ENCODE assay signal across 8 cellular contexts in the genomic region with DNA sequence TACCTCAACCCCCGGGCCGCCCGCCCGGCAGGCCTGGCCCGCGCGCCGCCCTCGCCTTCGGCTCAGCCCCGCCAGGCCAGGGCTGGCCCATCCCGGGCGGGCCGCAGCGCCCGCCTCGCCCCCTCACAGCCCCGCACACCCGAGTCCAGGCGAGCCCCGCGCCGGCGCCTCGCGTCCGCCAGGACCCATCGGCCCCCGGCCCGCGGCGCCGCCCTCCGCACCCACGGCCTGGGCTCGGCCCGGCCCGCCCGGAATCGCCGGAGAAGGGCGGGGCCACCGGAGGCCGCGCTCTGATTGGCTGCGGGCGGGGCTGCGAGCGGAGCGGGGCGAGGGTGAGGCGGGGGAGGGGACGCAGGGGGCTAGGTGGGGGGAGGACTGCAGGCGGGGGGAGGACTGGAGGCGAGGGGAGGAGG. TPM values are rescaled to one million over a fixed set of nuclear protein-coding genes. Genes with fewer than 3 reads are reported as not detected.
DNase-seq lines count a peak whose midpoint lies in the region; ATAC-seq lines count a peak whose summit lies in the region.

No MANE protein-coding gene starts in this region.

- no peaks in the 10 kb centered on the region for H3K9me3 Mint-ChIP-seq in CD4-positive, alpha-beta memory T cell

- POLR2A ChIA-PET in CD4-positive, alpha-beta memory T cell (lab: Charles Lee; ENCODE audit: partially characterized antibody) = interaction anchor here (1.2 to 1.9 kb wide), 4 partner anchors 16 to 277 kb away, joined by 3 to 11 read pairs (median 6); a partner anchor contains a TSS

- no peaks in the 10 kb centered on the region for H3K9me3 ChIP-seq in CD4-positive, alpha-beta memory T cell (ENCODE audit: control insufficient read depth in 1 of 2, low read length in 2 of 2)
- H3K9me3 ChIP-seq in esophagus (ENCODE audit: control insufficient read depth in 2 of 2, insufficient read depth in 1 of 2, low read depth in 1 of 2, low read length in 1 of 2) (no peaks in the 10 kb centered on the region), muscle layer of colon (ENCODE audit: low read length) (no peaks in the 10 kb centered on the region)

- no peak overlapping the region for H3K9ac ChIP-seq in muscle layer of colon (ENCODE audit: low read length)

- peaks cover 0 to 4% of the 10 kb centered on the region in 2 donors for H3K36me3 Mint-ChIP-seq in CD4-positive, alpha-beta memory T cell

- intact Hi-C loops in CD4-positive, alpha-beta memory T cell (cut with micrococcal nuclease) = loop anchor here (1.0 to 5.0 kb wide), 8 partner anchors 9 to 1333 kb away; a partner anchor contains a TSS

- CTCF ChIA-PET in CD4-positive, alpha-beta memory T cell (lab: Charles Lee; ENCODE audit: partially characterized antibody) = interaction anchor here (1.7 to 2.9 kb wide), 4 partner anchors 10 to 277 kb away, joined by 9 to 34 read pairs (median 12); a partner anchor contains a TSS

- no peak overlapping the region for H3K27ac ChIP-seq in CD4-positive, alpha-beta memory T cell (ENCODE audit: low read depth, low read length)
- H3K27ac ChIP-seq in esophagus (ENCODE audit: low read depth in 2 of 2, low read length in 1 of 2) (peak overlapping the region; percentile 88 to 98), muscle layer of colon (ENCODE audit: low read depth, low read length) (peak overlapping the region; percentile 91)

- no peaks in the 10 kb centered on the region for H3K27me3 ChIP-seq in CD4-positive, alpha-beta memory T cell (ENCODE audit: insufficient read depth, low read length)
- no peaks in the 10 kb centered on the region for H3K27me3 ChIP-seq in esophagus (ENCODE audit: control insufficient read depth in 1 of 2, insufficient read depth in 2 of 2, low read length in 2 of 2)
- no peaks in the 10 kb centered on the region for H3K27me3 ChIP-seq in muscle layer of colon (ENCODE audit: control insufficient read depth in 1 of 2, insufficient read depth in 2 of 2, low read length in 2 of 2)

- ATAC-seq in GM19324 (IDR thresholded peaks at IDR 0.05; ENCODE audit: low FRiP score, unreplicated experiment) (peak; percentile 90), HG03439 (IDR thresholded peaks at IDR 0.05; ENCODE audit: unreplicated experiment) (peak; percentile 74)

- H3K4me1 ChIP-seq in CD4-positive, alpha-beta memory T cell (ENCODE audit: insufficient read depth, low read length) = peaks cover 26% of the 10 kb centered on the region
- H3K4me1 ChIP-seq in esophagus (ENCODE audit: control insufficient read depth in 2 of 2, insufficient read depth in 2 of 2, low read length in 1 of 2) = peaks cover 0 to 4% of the 10 kb centered on the region in 2 donors
- H3K4me1 ChIP-seq in muscle layer of colon (ENCODE audit: insufficient read depth, low read length) = peaks cover 25% of the 10 kb centered on the region

- no peaks in the 10 kb centered on the region for H3K27me3 Mint-ChIP-seq in CD4-positive, alpha-beta memory T cell

- H3K4me3 Mint-ChIP-seq in CD4-positive, alpha-beta memory T cell = peak overlapping the region; percentile 87 to 92 (median 90)

- DNase-seq in CD4-positive, alpha-beta memory T cell = peak; percentile 64 to 84 (median 75)
- DNase-seq in NOMO-1 treated with DMSO at 0.1 percent for 48 hours (lab: John Stamatoyannopoulos, UW; ENCODE audit: unreplicated experiment) (peak; percentile 72), activated T-cell treated with anti-CD3 and anti-CD28 coated beads for 48 hours (ENCODE audit: low read depth) (peak; percentile 82)
- peak; percentile 39 to 76 for DNase-seq in stimulated activated CD8-positive, alpha-beta memory T cell treated with anti-CD3 and anti-CD28 coated beads, Interleukin-7, amount 100 ng/mL, for 4 hours (ENCODE audit: low read depth in 2 of 2)

- no peaks in the 10 kb centered on the region for H3K36me3 ChIP-seq in CD4-positive, alpha-beta memory T cell (ENCODE audit: insufficient read depth, low read length)
- H3K36me3 ChIP-seq in esophagus (ENCODE audit: control insufficient read depth in 2 of 2, insufficient read depth in 2 of 2, low read length in 1 of 2) (no peaks in the 10 kb centered on the region), muscle layer of colon (ENCODE audit: insufficient read depth, low read length) (no peaks in the 10 kb centered on the region)

- H3K4me3 ChIP-seq in CD4-positive, alpha-beta memory T cell (ENCODE audit: low read length in 2 of 2) = peak overlapping the region in 1 of 2 donors; percentile 71
- H3K4me3 ChIP-seq in esophagus (ENCODE audit: low read depth in 1 of 2, low read length in 2 of 2) (peak overlapping the region; percentile 84 to 96), muscle layer of colon (ENCODE audit: low read depth in 1 of 2, low read length in 2 of 2) (peak overlapping the region; percentile 76 to 78)

- H3K4me1 Mint-ChIP-seq in CD4-positive, alpha-beta memory T cell = peaks cover 14 to 34% (median 21%) of the 10 kb centered on the region in 4 donors

- H3K27ac Mint-ChIP-seq in CD4-positive, alpha-beta memory T cell = peak overlapping the region in 5 of 7 donors; percentile 67 to 92 (median 86)

- 1 to 2% methylated on average over 25 to 55 of the region's 55 CpGs for WGBS in esophagus, 2 donors

RNA-seq across cellular contexts. Expression of a gene that starts 0.3 kb away (rescaled TPM):
- total RNA-seq in CD4-positive, alpha-beta memory T cell = 1 to 10 TPM; 6.3 TPM
- polyA plus RNA-seq in CD4-positive, alpha-beta memory T cell = 1 to 10 TPM; 2.2 to 5.8 TPM
- 1 to 10 TPM; 5.8 to 6.5 TPM for polyA plus RNA-seq in esophagus
